In genomic region chr6:145808239-145808638, GRCh38 we compare ENCODE assay signal across 17 cellular contexts.
"Had no signal": no experiment of that assay in that cellular context is flagged by ENCODE, and none has a peak within 500 bp of the region (broad histone marks: within the 10 kb centered on the region; RNA-seq: fewer than 3 reads in every experiment).

No MANE protein-coding gene starts in this region.

- ATAC-seq: activated CD8-positive, alpha-beta memory T cell treated with anti-CD3 and anti-CD28 coated beads, Interleukin-2, amount 10 ng/mL, durations not matched to agents 7 days and 5 days; naive thymus-derived CD4-positive, alpha-beta T cell; pancreas; stimulated activated naive B cell treated with anti-CD40 and anti-IgM and Interleukin-4, amounts not matched to agents 10 μg/mL and 1 μg/mL and 100 μg/mL, for 72 hours; T-cell had no signal

- H3K9me3 ChIP-seq: heart right ventricle, pancreas, tibial nerve had no signal

- H3K36me3 ChIP-seq: neural progenitor cell, pancreas had no signal

- H3K27me3 ChIP-seq: cardiac muscle cell, dorsolateral prefrontal cortex, heart right ventricle, neural progenitor cell, pancreas, tibial nerve had no signal

- H3K27ac Mint-ChIP-seq: activated CD4-positive, alpha-beta memory T cell treated with anti-CD3 and anti-CD28 coated beads, Interleukin-2, amount 10 ng/mL, durations not matched to agents 7 days and 5 days; activated CD8-positive, alpha-beta memory T cell treated with anti-CD3 and anti-CD28 coated beads, Interleukin-2, amount 10 ng/mL, durations not matched to agents 7 days and 5 days; activated naive CD8-positive, alpha-beta T cell; memory B cell; naive thymus-derived CD4-positive, alpha-beta T cell; neural progenitor cell; stimulated activated naive B cell treated with anti-CD40 and anti-IgM and Interleukin-4, amounts not matched to agents 10 μg/mL and 1 μg/mL and 100 μg/mL, for 72 hours; T-cell had no signal

- DNase-seq: activated CD4-positive, alpha-beta memory T cell treated with anti-CD3 and anti-CD28 coated beads, Interleukin-2, amount 10 ng/mL, durations not matched to agents 7 days and 5 days; activated CD4-positive, alpha-beta T cell treated with anti-CD3 and anti-CD28 coated beads for 48 hours; activated CD4-positive, CD25-positive, alpha-beta regulatory T cell; activated CD8-positive, alpha-beta memory T cell treated with anti-CD3 and anti-CD28 coated beads, Interleukin-2, amount 10 ng/mL, durations not matched to agents 7 days and 5 days; amniotic stem cell; dorsolateral prefrontal cortex; heart right ventricle; naive thymus-derived CD4-positive, alpha-beta T cell; pancreas; stimulated activated naive B cell treated with anti-CD40 and anti-IgM and Interleukin-4, amounts not matched to agents 10 μg/mL and 1 μg/mL and 100 μg/mL, for 72 hours; T-cell; T1000 had no signal

- H3K4me3 Mint-ChIP-seq: activated CD4-positive, alpha-beta memory T cell treated with anti-CD3 and anti-CD28 coated beads, Interleukin-2, amount 10 ng/mL, durations not matched to agents 7 days and 5 days; activated CD8-positive, alpha-beta memory T cell treated with anti-CD3 and anti-CD28 coated beads, Interleukin-2, amount 10 ng/mL, durations not matched to agents 7 days and 5 days; activated naive CD8-positive, alpha-beta T cell; memory B cell; naive thymus-derived CD4-positive, alpha-beta T cell; neural progenitor cell; stimulated activated naive B cell treated with anti-CD40 and anti-IgM and Interleukin-4, amounts not matched to agents 10 μg/mL and 1 μg/mL and 100 μg/mL, for 72 hours; T-cell had no signal

- H3K27me3 Mint-ChIP-seq: activated CD4-positive, alpha-beta memory T cell treated with anti-CD3 and anti-CD28 coated beads, Interleukin-2, amount 10 ng/mL, durations not matched to agents 7 days and 5 days; activated CD8-positive, alpha-beta memory T cell treated with anti-CD3 and anti-CD28 coated beads, Interleukin-2, amount 10 ng/mL, durations not matched to agents 7 days and 5 days; activated naive CD8-positive, alpha-beta T cell; memory B cell; naive thymus-derived CD4-positive, alpha-beta T cell; stimulated activated naive B cell treated with anti-CD40 and anti-IgM and Interleukin-4, amounts not matched to agents 10 μg/mL and 1 μg/mL and 100 μg/mL, for 72 hours; T-cell had no signal

- H3K4me3 ChIP-seq: cardiac muscle cell, dorsolateral prefrontal cortex, heart right ventricle, neural progenitor cell, pancreas, tibial nerve had no signal

- H3K27ac ChIP-seq: cardiac muscle cell, dorsolateral prefrontal cortex, heart right ventricle, neural progenitor cell, pancreas, tibial nerve had no signal
